16 cellular contexts compared by ENCODE assay signal in genomic region chr7:130366561-130366960, GRCh38. TPM values are rescaled to one million over a fixed set of nuclear protein-coding genes. Genes with fewer than 3 reads are reported as not detected.
A peak's percentile ranks its signal among the peaks of the same experiment; 100 is the strongest.
DNase-seq lines count a peak whose midpoint lies in the region; ATAC-seq and TF ChIP-seq lines count a peak whose summit lies in the region.
"Had no signal": no experiment of that assay in that cellular context is flagged by ENCODE, and none has a peak within 500 bp of the region (broad histone marks: within the 10 kb centered on the region; RNA-seq: fewer than 3 reads in every experiment).

No MANE protein-coding gene starts in this region.

- no peak for TF ChIP-seq CTCF in RWPE2 (IDR thresholded peaks at IDR 0.05; ENCODE audit: poor library complexity, severe bottlenecking)

- H3K36me3 ChIP-seq in RWPE2 (ENCODE audit: low read depth) (no peaks in the 10 kb centered on the region), subcutaneous abdominal adipose tissue (ENCODE audit: control insufficient read depth in 5 of 5, insufficient read depth in 5 of 5, low read length in 5 of 5) (no peaks in the 10 kb centered on the region)
- H3K36me3 ChIP-seq: upper lobe of left lung had no signal

- no peaks in the 10 kb centered on the region for H3K9me3 ChIP-seq in RWPE2 (ENCODE audit: severe bottlenecking)
- no peaks in the 10 kb centered on the region for H3K9me3 ChIP-seq in subcutaneous abdominal adipose tissue (ENCODE audit: control insufficient read depth in 5 of 5, low read length in 5 of 5)
- H3K9me3 ChIP-seq: upper lobe of left lung had no signal

- H3K4me3 ChIP-seq in RWPE2 (ENCODE audit: severe bottlenecking) (no peak overlapping the region), subcutaneous abdominal adipose tissue (ENCODE audit: low read depth in 1 of 5, low read length in 5 of 5) (no peak overlapping the region)
- H3K4me3 ChIP-seq: GM12878, GM23338, upper lobe of left lung had no signal

- intact Hi-C loops in activated CD4-positive, alpha-beta T cell treated with anti-CD3 and anti-CD28 coated beads, Interleukin-2, amount 10 ng/mL, durations not matched to agents 24 days and 14 days (cut with micrococcal nuclease), result loop anchor here (10.0 kb wide), 1 partner anchor 292 kb away; the partner anchor contains the start of gene KLHDC10

- H3K27ac ChIP-seq in RWPE2 (ENCODE audit: poor library complexity, severe bottlenecking) (peak overlapping the region; percentile 92), subcutaneous abdominal adipose tissue (ENCODE audit: low read depth, low read length) (peak overlapping the region; percentile 83)
- H3K27ac ChIP-seq: upper lobe of left lung had no signal

- no peak for ATAC-seq in RWPE2 (ENCODE audit: low read depth)
- no peak for ATAC-seq in stimulated activated naive B cell treated with anti-CD40 and anti-IgM and Interleukin-4, amounts not matched to agents 10 μg/mL and 1 μg/mL and 100 μg/mL, for 72 hours (replicated peaks)

- H3K27me3 Mint-ChIP-seq in activated CD4-positive, alpha-beta T cell treated with anti-CD3 and anti-CD28 coated beads, Interleukin-2, amount 10 ng/mL, durations not matched to agents 24 days and 14 days, result no peaks in the 10 kb centered on the region
- no peaks in the 10 kb centered on the region for H3K27me3 Mint-ChIP-seq in stimulated activated naive B cell treated with anti-CD40 and anti-IgM and Interleukin-4, amounts not matched to agents 10 μg/mL and 1 μg/mL and 100 μg/mL, for 72 hours

- H3K4me1 ChIP-seq in RWPE2 (ENCODE audit: insufficient read depth, poor library complexity, severe bottlenecking) (peaks cover 54% of the 10 kb centered on the region), subcutaneous abdominal adipose tissue (ENCODE audit: control insufficient read depth in 5 of 5, insufficient read depth in 5 of 5, low read length in 5 of 5) (peaks cover 14 to 77% (median 53%) of the 10 kb centered on the region in 5 donors)

- peaks cover 30% of the 10 kb centered on the region for H3K4me1 Mint-ChIP-seq in activated CD4-positive, alpha-beta T cell treated with anti-CD3 and anti-CD28 coated beads, Interleukin-2, amount 10 ng/mL, durations not matched to agents 24 days and 14 days
- H3K4me1 Mint-ChIP-seq in stimulated activated naive B cell treated with anti-CD40 and anti-IgM and Interleukin-4, amounts not matched to agents 10 μg/mL and 1 μg/mL and 100 μg/mL, for 72 hours, result no peaks in the 10 kb centered on the region

- peak overlapping the region; percentile 79 for H3K27ac Mint-ChIP-seq in activated CD4-positive, alpha-beta T cell treated with anti-CD3 and anti-CD28 coated beads, Interleukin-2, amount 10 ng/mL, durations not matched to agents 24 days and 14 days
- H3K27ac Mint-ChIP-seq in stimulated activated naive B cell treated with anti-CD40 and anti-IgM and Interleukin-4, amounts not matched to agents 10 μg/mL and 1 μg/mL and 100 μg/mL, for 72 hours, result no peak overlapping the region
- H3K27ac Mint-ChIP-seq: GM23338 had no signal

- no peaks in the 10 kb centered on the region for H3K9me3 Mint-ChIP-seq in activated CD4-positive, alpha-beta T cell treated with anti-CD3 and anti-CD28 coated beads, Interleukin-2, amount 10 ng/mL, durations not matched to agents 24 days and 14 days
- no peaks in the 10 kb centered on the region for H3K9me3 Mint-ChIP-seq in stimulated activated naive B cell treated with anti-CD40 and anti-IgM and Interleukin-4, amounts not matched to agents 10 μg/mL and 1 μg/mL and 100 μg/mL, for 72 hours
- H3K9me3 Mint-ChIP-seq: GM23338, nephron progenitor cell had no signal

- H3K27me3 ChIP-seq in RWPE2 (ENCODE audit: insufficient read depth, poor library complexity, severe bottlenecking), result no peaks in the 10 kb centered on the region
- no peaks in the 10 kb centered on the region for H3K27me3 ChIP-seq in subcutaneous abdominal adipose tissue (ENCODE audit: control insufficient read depth in 5 of 5, insufficient read depth in 4 of 5, low read length in 5 of 5)
- H3K27me3 ChIP-seq: upper lobe of left lung had no signal

- no peak for DNase-seq in activated CD4-positive, alpha-beta T cell treated with anti-CD3 and anti-CD28 coated beads, Interleukin-2, amount 10 ng/mL, durations not matched to agents 24 days and 14 days
- no peak for DNase-seq in activated CD4-positive, alpha-beta T cell treated with anti-CD3 and anti-CD28 coated beads, Interleukin-2, amount 50 U/mL, for 48 hours
- DNase-seq in RWPE2 (ENCODE audit: low spot score), result peak; percentile 45
- DNase-seq in kidney tubule cell (ENCODE audit: low spot score), result peak; percentile 21
- no peak for DNase-seq in HUDEP-2 (lab: John Stamatoyannopoulos, UW; ENCODE audit: unreplicated experiment in 76 of 76)
- DNase-seq in stimulated activated naive B cell treated with anti-CD40 and anti-IgM and Interleukin-4, amounts not matched to agents 10 μg/mL and 1 μg/mL and 100 μg/mL, for 72 hours, result no peak
- DNase-seq in glomerular visceral epithelial cell (ENCODE audit: extremely low spot score), result no peak
- DNase-seq: ACHN, head of caudate nucleus, NCI-H510A, nephron progenitor cell, upper lobe of left lung had no signal

- H3K36me3 Mint-ChIP-seq in activated CD4-positive, alpha-beta T cell treated with anti-CD3 and anti-CD28 coated beads, Interleukin-2, amount 10 ng/mL, durations not matched to agents 24 days and 14 days (ENCODE audit: low read depth), result no peaks in the 10 kb centered on the region
- H3K36me3 Mint-ChIP-seq in stimulated activated naive B cell treated with anti-CD40 and anti-IgM and Interleukin-4, amounts not matched to agents 10 μg/mL and 1 μg/mL and 100 μg/mL, for 72 hours, result no peaks in the 10 kb centered on the region

- peak overlapping the region; percentile 63 for H3K4me3 Mint-ChIP-seq in activated CD4-positive, alpha-beta T cell treated with anti-CD3 and anti-CD28 coated beads, Interleukin-2, amount 10 ng/mL, durations not matched to agents 24 days and 14 days
- H3K4me3 Mint-ChIP-seq in stimulated activated naive B cell treated with anti-CD40 and anti-IgM and Interleukin-4, amounts not matched to agents 10 μg/mL and 1 μg/mL and 100 μg/mL, for 72 hours, result no peak overlapping the region
- H3K4me3 Mint-ChIP-seq: GM23338, nephron progenitor cell had no signal

- H3K9ac ChIP-seq in subcutaneous abdominal adipose tissue (ENCODE audit: low read length in 5 of 5), result no peak overlapping the region

RNA-seq across cellular contexts. Expression of gene CPA1, which starts 13.7 kb away (rescaled TPM):
- not detected in 2 replicates for total RNA-seq in activated CD4-positive, alpha-beta T cell treated with anti-CD3 and anti-CD28 coated beads, Interleukin-2, amount 10 ng/mL, durations not matched to agents 24 days and 14 days
- total RNA-seq: GM23338, RPMI7951 had no signal

RNA-seq across cellular contexts. Expression of gene CPA5, which starts 21.9 kb away (rescaled TPM):
- 0.47 and 0.93 TPM in 2 replicates for total RNA-seq in activated CD4-positive, alpha-beta T cell treated with anti-CD3 and anti-CD28 coated beads, Interleukin-2, amount 10 ng/mL, durations not matched to agents 24 days and 14 days
- total RNA-seq: GM23338, upper lobe of left lung had no signal

Comparison
In these comparisons a context has a peak if more than half of its experiments do, and no peak if none do; other contexts are left out.
1. DNase-seq: peak in RWPE2 (single experiment) and kidney tubule cell (single experiment); none in activated CD4-positive, alpha-beta T cell treated with anti-CD3 and anti-CD28 coated beads, Interleukin-2, amount 10 ng/mL, durations not matched to agents 24 days and 14 days (single experiment), activated CD4-positive, alpha-beta T cell treated with anti-CD3 and anti-CD28 coated beads, Interleukin-2, amount 50 U/mL, for 48 hours (0 of 2), HUDEP-2 (0 of 76), stimulated activated naive B cell treated with anti-CD40 and anti-IgM and Interleukin-4, amounts not matched to agents 10 μg/mL and 1 μg/mL and 100 μg/mL, for 72 hours (single experiment) and glomerular visceral epithelial cell (single experiment).